Comparison of ENCODE assay signal across 8 cellular contexts in the genomic region with DNA sequence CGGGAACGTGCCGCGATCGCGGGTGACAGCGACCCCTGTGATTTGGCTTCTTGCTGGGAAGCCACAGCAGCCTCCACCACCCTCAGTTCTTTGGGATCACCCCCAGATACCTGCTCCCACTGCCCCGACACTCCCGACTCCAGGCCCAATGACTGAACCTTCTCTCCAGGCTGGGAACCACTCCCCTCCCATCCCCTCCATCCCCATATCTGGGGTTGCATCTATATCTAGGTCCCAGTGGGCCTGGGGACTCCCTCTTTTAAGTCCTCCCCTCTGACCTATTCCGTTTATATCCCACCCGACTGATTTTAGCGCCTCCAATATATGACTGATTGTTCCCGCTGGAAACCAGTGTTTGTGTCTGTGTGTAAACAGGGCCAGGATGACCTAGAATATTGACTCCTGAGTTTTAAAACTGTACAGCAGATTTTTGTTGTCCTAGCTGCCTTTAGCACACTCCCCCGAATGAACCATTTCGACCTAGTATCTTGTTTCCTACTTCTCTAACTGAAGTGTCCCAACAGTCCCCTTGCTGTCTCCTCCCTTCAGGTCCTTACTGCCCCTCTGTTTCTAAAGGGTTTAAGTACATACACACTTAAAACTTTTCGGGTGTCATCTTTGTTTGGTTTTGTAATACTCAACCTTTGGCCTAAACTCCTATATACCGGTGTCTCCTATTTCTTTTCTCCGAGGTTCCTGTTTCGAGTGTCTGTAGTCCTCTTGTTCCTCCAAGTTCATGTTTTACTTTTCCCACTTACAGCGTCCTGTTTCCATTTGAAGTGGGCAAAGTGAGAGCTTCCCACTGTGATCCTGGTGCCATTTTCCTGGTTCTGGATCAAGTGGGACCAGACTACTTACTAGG. TPM values are rescaled to one million over a fixed set of nuclear protein-coding genes. Genes with fewer than 3 reads are reported as not detected.
DNase-seq lines count a peak whose midpoint lies in the region; TF ChIP-seq lines count a peak whose summit lies in the region.

No MANE protein-coding gene starts in this region.

- peak overlapping the region; percentile 95 for H3K4me3 Mint-ChIP-seq in activated T-cell treated with anti-CD3 and anti-CD28 coated beads, Interleukin-2, amount 50 U/mL, for 24 hours
- peak overlapping the region; percentile 95 for H3K4me3 Mint-ChIP-seq in activated CD4-positive, alpha-beta memory T cell treated with anti-CD3 and anti-CD28 coated beads for 36 hours

- H3K27ac Mint-ChIP-seq in activated T-cell treated with anti-CD3 and anti-CD28 coated beads, Interleukin-2, amount 50 U/mL, for 24 hours, result peak overlapping the region; percentile 97
- H3K27ac Mint-ChIP-seq in activated CD4-positive, alpha-beta memory T cell treated with anti-CD3 and anti-CD28 coated beads for 36 hours, result peak overlapping the region; percentile 88

- H3K4me1 ChIP-seq in right atrium auricular region, result peaks cover 0 to 26% of the 10 kb centered on the region in 2 donors
- H3K4me1 ChIP-seq in skeletal muscle satellite cell (ENCODE audit: control insufficient read depth, insufficient read depth, low read length), result peaks cover 24% of the 10 kb centered on the region

- no peaks in the 10 kb centered on the region for H3K9me3 ChIP-seq in right atrium auricular region
- H3K9me3 ChIP-seq in skeletal muscle satellite cell (replicated peaks; ENCODE audit: low read length), result no peaks in the 10 kb centered on the region

- peak overlapping the region; percentile 99 for H3K9ac ChIP-seq in skeletal muscle satellite cell (ENCODE audit: low read depth, low read length)

- H3K9me3 Mint-ChIP-seq in activated T-cell treated with anti-CD3 and anti-CD28 coated beads, Interleukin-2, amount 50 U/mL, for 24 hours, result no peaks in the 10 kb centered on the region
- H3K9me3 Mint-ChIP-seq in activated CD4-positive, alpha-beta memory T cell treated with anti-CD3 and anti-CD28 coated beads for 36 hours, result no peaks in the 10 kb centered on the region

- intact Hi-C loops in activated CD4-positive, alpha-beta memory T cell treated with anti-CD3 and anti-CD28 coated beads for 36 hours (cut with micrococcal nuclease), result loop anchor here (2.0 to 5.0 kb wide), 2 partner anchors 209 to 359 kb away; no protein-coding TSS in a partner anchor

- peak overlapping the region; percentile 90 to 95 for H3K27ac ChIP-seq in right atrium auricular region

- no peak for TF ChIP-seq CTCF in right atrium auricular region (IDR thresholded peaks at IDR 0.05)

- no peaks in the 10 kb centered on the region for H3K27me3 ChIP-seq in right atrium auricular region
- H3K27me3 ChIP-seq in skeletal muscle satellite cell (ENCODE audit: control insufficient read depth, insufficient read depth, low read length), result no peaks in the 10 kb centered on the region

- H3K4me3 ChIP-seq in right atrium auricular region (peak overlapping the region; percentile 95 to 100), skeletal muscle satellite cell (ENCODE audit: low read length) (peak overlapping the region; percentile 97)

- H3K4me2 ChIP-seq in skeletal muscle satellite cell (ENCODE audit: low read length), result peak overlapping the region; percentile 98

- H3K36me3 Mint-ChIP-seq in activated T-cell treated with anti-CD3 and anti-CD28 coated beads, Interleukin-2, amount 50 U/mL, for 24 hours (ENCODE audit: low read depth), result peaks cover 55% of the 10 kb centered on the region
- peaks cover 26% of the 10 kb centered on the region for H3K36me3 Mint-ChIP-seq in activated CD4-positive, alpha-beta memory T cell treated with anti-CD3 and anti-CD28 coated beads for 36 hours

- POLR2A ChIA-PET in activated CD4-positive, alpha-beta memory T cell treated with anti-CD3 and anti-CD28 coated beads for 36 hours (lab: Charles Lee), result interaction anchor here (0.6 to 1.6 kb wide), 11 partner anchors 41 to 359 kb away, joined by 3 to 5 read pairs (median 3); a partner anchor contains a TSS

- H3K36me3 ChIP-seq in right atrium auricular region, result peaks cover 24% of the 10 kb centered on the region
- H3K36me3 ChIP-seq in skeletal muscle satellite cell (ENCODE audit: insufficient read depth, low read length), result peaks cover 23% of the 10 kb centered on the region

- CTCF ChIA-PET in activated CD4-positive, alpha-beta memory T cell treated with anti-CD3 and anti-CD28 coated beads for 36 hours (lab: Charles Lee), result interaction anchor here (0.6 to 4.8 kb wide), 37 partner anchors 10 to 360 kb away, joined by 3 to 77 read pairs (median 4); a partner anchor contains a TSS

- peaks cover 37% of the 10 kb centered on the region for H3K4me1 Mint-ChIP-seq in activated T-cell treated with anti-CD3 and anti-CD28 coated beads, Interleukin-2, amount 50 U/mL, for 24 hours (ENCODE audit: low read depth)
- peaks cover 30% of the 10 kb centered on the region for H3K4me1 Mint-ChIP-seq in activated CD4-positive, alpha-beta memory T cell treated with anti-CD3 and anti-CD28 coated beads for 36 hours (ENCODE audit: low read depth)

- DNase-seq in activated T-cell treated with anti-CD3 and anti-CD28 coated beads, Interleukin-2, amount 50 U/mL, for 24 hours, result no peak
- DNase-seq in activated T-cell treated with anti-CD3 and anti-CD28 coated beads, Interleukin-2, amount 50 U/mL, for 48 hours, result no peak
- no peak for DNase-seq in activated CD4-positive, alpha-beta memory T cell treated with anti-CD3 and anti-CD28 coated beads for 36 hours
- DNase-seq in right atrium auricular region (ENCODE audit: low spot score) (no peak), EL (no peak), NCI-H128 (lab: John Stamatoyannopoulos, UW; ENCODE audit: unreplicated experiment) (no peak), SW480 (ENCODE audit: low spot score) (no peak)

- peaks cover 6% of the 10 kb centered on the region for H3K27me3 Mint-ChIP-seq in activated T-cell treated with anti-CD3 and anti-CD28 coated beads, Interleukin-2, amount 50 U/mL, for 24 hours
- H3K27me3 Mint-ChIP-seq in activated CD4-positive, alpha-beta memory T cell treated with anti-CD3 and anti-CD28 coated beads for 36 hours, result peaks cover 6% of the 10 kb centered on the region

RNA-seq across cellular contexts. Expression of a gene that starts 0.8 kb away (rescaled TPM):
- total RNA-seq in activated CD4-positive, alpha-beta memory T cell treated with anti-CD3 and anti-CD28 coated beads for 36 hours, result 100 to 1,000 TPM; 120 to 124 TPM
- total RNA-seq in right atrium auricular region, result 10 to 100 TPM; 76.3 to 88.8 TPM
- 133 and 148 TPM in 2 replicates for total RNA-seq in skeletal muscle satellite cell (2012; rRNA removed)

RNA-seq across cellular contexts. Expression of a gene that starts 18.6 kb away (rescaled TPM):
- total RNA-seq in activated CD4-positive, alpha-beta memory T cell treated with anti-CD3 and anti-CD28 coated beads for 36 hours, result under 1 TPM; 0.64 to 0.87 TPM
- under 1 TPM in 1 of 2 donors, not detected in 1; 0.75 TPM for total RNA-seq in right atrium auricular region
- total RNA-seq in skeletal muscle satellite cell (2012; rRNA removed), result 0.22 TPM in 1 of 2 replicates, not detected in the other

RNA-seq across cellular contexts. Expression of a gene that starts 33.8 kb away (rescaled TPM):
- total RNA-seq in activated CD4-positive, alpha-beta memory T cell treated with anti-CD3 and anti-CD28 coated beads for 36 hours, result not detected
- 1 to 10 TPM in 1 of 2 donors, not detected in 1; 1.3 TPM for total RNA-seq in right atrium auricular region
- 6.8 and 15.1 TPM in 2 replicates for total RNA-seq in skeletal muscle satellite cell (2012; rRNA removed)

RNA-seq across cellular contexts. Expression of a gene that starts 53.9 kb away (rescaled TPM):
- not detected for total RNA-seq in activated CD4-positive, alpha-beta memory T cell treated with anti-CD3 and anti-CD28 coated beads for 36 hours
- not detected for total RNA-seq in right atrium auricular region
- not detected in 2 replicates for total RNA-seq in skeletal muscle satellite cell (2012; rRNA removed)

RNA-seq across cellular contexts. Expression of a gene that starts 54.0 kb away (rescaled TPM):
- total RNA-seq in activated CD4-positive, alpha-beta memory T cell treated with anti-CD3 and anti-CD28 coated beads for 36 hours, result 10 to 100 TPM; 53.7 to 58.3 TPM
- 10 to 100 TPM; 31.5 to 41.5 TPM for total RNA-seq in right atrium auricular region
- total RNA-seq in skeletal muscle satellite cell (2012; rRNA removed), result 25.6 and 26.9 TPM in 2 replicates
